Comparison of ENCODE assay signal across 8 cellular contexts in genomic region chr19:49145485-49146407, GRCh38. TPM values are rescaled to one million over a fixed set of nuclear protein-coding genes. Genes with fewer than 3 reads are reported as not detected.
DNase-seq lines count a peak whose midpoint lies in the region; ATAC-seq and TF ChIP-seq lines count a peak whose summit lies in the region.

No MANE protein-coding gene starts in this region.

- H3K4me3 Mint-ChIP-seq in H9, result peak overlapping the region; percentile 65 to 82
- peak overlapping the region; percentile 82 for H3K4me3 Mint-ChIP-seq in neural progenitor cell
- peak overlapping the region; percentile 47 to 77 for H3K4me3 Mint-ChIP-seq in stimulated activated naive CD8-positive, alpha-beta T cell treated with anti-CD3 and anti-CD28 coated beads, Interleukin-15, amount 100 ng/mL, for 72 hours

- WGBS in H9 (ENCODE audit: extremely low coverage, insufficient read length, low lambda C conversion rate), result no CpG with 5 or more reads among the region's 31 CpGs

- H3K4me3 ChIP-seq in PC-9, result no peak overlapping the region
- H3K4me3 ChIP-seq in fibroblast of villous mesenchyme (ENCODE audit: low read depth, low read length), result peak overlapping the region; percentile 55
- peak overlapping the region; percentile 38 for H3K4me3 ChIP-seq in neural progenitor cell

- no peak overlapping the region for H3K4ac ChIP-seq in H9 (ENCODE audit: low read depth, low read length)

- no peak overlapping the region for H2BK120ac ChIP-seq in H9 (ENCODE audit: low read depth, low read length, poor library complexity, severe bottlenecking)

- H3K9me3 ChIP-seq in H9 (ENCODE audit: control insufficient read depth, low read depth, low read length) (no peaks in the 10 kb centered on the region), PC-9 (ENCODE audit: insufficient read depth, low read depth) (no peaks in the 10 kb centered on the region), neural progenitor cell (ENCODE audit: low read depth) (no peaks in the 10 kb centered on the region)

- peak; percentile 81 for TF ChIP-seq CTCF in AG09319 (IDR thresholded peaks at IDR 0.05; ENCODE audit: low read depth, low read length)
- TF ChIP-seq CTCF in H9 (conservative IDR thresholded peaks at IDR 0.05), result peak; percentile 98
- peak; percentile 98 for TF ChIP-seq CTCF in PC-9 (conservative IDR thresholded peaks at IDR 0.05)
- TF ChIP-seq CTCF in fibroblast of villous mesenchyme (IDR thresholded peaks at IDR 0.05; ENCODE audit: insufficient read depth, low read depth, low read length), result peak; percentile 80
- peak; percentile 94 for TF ChIP-seq CTCF in neural progenitor cell (IDR thresholded peaks at IDR 0.05)

- H3K4me1 Mint-ChIP-seq in H9, result peaks cover 26 to 39% of the 10 kb centered on the region in 2 experiments
- peaks cover 38% of the 10 kb centered on the region for H3K4me1 Mint-ChIP-seq in neural progenitor cell
- H3K4me1 Mint-ChIP-seq in stimulated activated naive CD8-positive, alpha-beta T cell treated with anti-CD3 and anti-CD28 coated beads, Interleukin-15, amount 100 ng/mL, for 72 hours, result peaks cover 54% of the 10 kb centered on the region

- H3K36me3 Mint-ChIP-seq in H9 (ENCODE audit: insufficient read depth in 1 of 3, low read depth in 3 of 3) (peaks cover 0 to 4% (median 3%) of the 10 kb centered on the region in 3 experiments; a peak in 3 of 7 replicates), neural progenitor cell (no peaks in the 10 kb centered on the region)

- no peaks in the 10 kb centered on the region; the same call in 1 of the 2 replicates for H3K27me3 Mint-ChIP-seq in H9 (ENCODE audit: low read depth)
- H3K27me3 Mint-ChIP-seq in neural progenitor cell (ENCODE audit: insufficient read depth, low read depth), result peaks cover 3% of the 10 kb centered on the region
- peaks cover 72% of the 10 kb centered on the region for H3K27me3 Mint-ChIP-seq in stimulated activated naive CD8-positive, alpha-beta T cell treated with anti-CD3 and anti-CD28 coated beads, Interleukin-15, amount 100 ng/mL, for 72 hours

- no peak overlapping the region for H3K23ac ChIP-seq in H9 (ENCODE audit: insufficient read length, low read depth, low read length)

- H3K36me3 ChIP-seq in PC-9 (ENCODE audit: low read depth) (no peaks in the 10 kb centered on the region), neural progenitor cell (no peaks in the 10 kb centered on the region)

- H4K8ac ChIP-seq in H9 (replicated peaks; ENCODE audit: insufficient read length, low read depth, low read length), result no peak overlapping the region

- H3K27ac Mint-ChIP-seq in H9 (peak overlapping the region; percentile 89 to 96 (median 96); a peak in 6 of 7 replicates), neural progenitor cell (peak overlapping the region; percentile 95)
- H3K27ac Mint-ChIP-seq in stimulated activated naive CD8-positive, alpha-beta T cell treated with anti-CD3 and anti-CD28 coated beads, Interleukin-15, amount 100 ng/mL, for 72 hours, result no peak overlapping the region

- H2AFZ ChIP-seq in H9 (ENCODE audit: low read length), result no peak overlapping the region
- H2AFZ ChIP-seq in PC-9, result no peak overlapping the region
- H2AFZ ChIP-seq in neural progenitor cell (replicated peaks), result peak overlapping the region; percentile 81

- peaks cover 9% of the 10 kb centered on the region; the same call in 1 of the 2 replicates for H3F3A ChIP-seq in PC-9 (ENCODE audit: insufficient read depth, low read depth)
- H3F3A ChIP-seq in neural progenitor cell (ENCODE audit: low read depth), result peaks cover 47% of the 10 kb centered on the region

- intact Hi-C loops in PC-9 (cut with micrococcal nuclease; ENCODE audit: unreplicated experiment), result no loop called here

- no peaks in the 10 kb centered on the region for H3K9me2 ChIP-seq in PC-9 (ENCODE audit: insufficient read depth)

- no peaks in the 10 kb centered on the region for H3K79me2 ChIP-seq in H9 (ENCODE audit: insufficient read depth, low read length)
- no peaks in the 10 kb centered on the region for H3K79me2 ChIP-seq in PC-9 (ENCODE audit: low read depth)
- H3K79me2 ChIP-seq in neural progenitor cell (ENCODE audit: low read depth), result no peaks in the 10 kb centered on the region

- H3K18ac ChIP-seq in H9 (ENCODE audit: insufficient read length, low read depth, low read length), result no peak overlapping the region

- H3K56ac ChIP-seq in H9 (ENCODE audit: insufficient read length, low read depth, low read length), result no peak overlapping the region

- peaks cover 16% of the 10 kb centered on the region for H3K23me2 ChIP-seq in H9 (ENCODE audit: insufficient read length, low read depth, low read length, poor library complexity, severe bottlenecking)

- no TSS peak for BruUV-seq in PC-9 (replicated peaks; lab: Mats Ljungman, UMichigan)

- H3T11ph ChIP-seq in H9 (ENCODE audit: low read length), result no peak overlapping the region

- no peak overlapping the region for H4K5ac ChIP-seq in H9 (ENCODE audit: insufficient read length, low read depth, low read length)

- H4K91ac ChIP-seq in H9 (ENCODE audit: insufficient read length, low read depth, low read length), result no peak overlapping the region

- H4K20me1 ChIP-seq in H9 (ENCODE audit: control insufficient read depth, insufficient read depth, insufficient read length) (no peaks in the 10 kb centered on the region), PC-9 (ENCODE audit: insufficient read depth) (no peaks in the 10 kb centered on the region), neural progenitor cell (ENCODE audit: low read depth) (peaks cover 6% of the 10 kb centered on the region)

- H3K4me1 ChIP-seq in H9 (ENCODE audit: insufficient read depth, low read length) (no peaks in the 10 kb centered on the region), PC-9 (replicated peaks; ENCODE audit: insufficient read depth) (peaks cover 8% of the 10 kb centered on the region; the same call in 1 of the 2 replicates), neural progenitor cell (peaks cover 16% of the 10 kb centered on the region)

- H2BK5ac ChIP-seq in H9 (ENCODE audit: insufficient read length, low read length), result no peak overlapping the region

- no peak overlapping the region for H3K14ac ChIP-seq in H9 (ENCODE audit: insufficient read depth, low read length)

- CTCF ChIA-PET in PC-9 (lab: Charles Lee), result no interaction called here

- no peaks in the 10 kb centered on the region; a peak in 1 of 5 replicates for H3K9me3 Mint-ChIP-seq in H9
- H3K9me3 Mint-ChIP-seq in neural progenitor cell, result no peaks in the 10 kb centered on the region
- no peaks in the 10 kb centered on the region for H3K9me3 Mint-ChIP-seq in stimulated activated naive CD8-positive, alpha-beta T cell treated with anti-CD3 and anti-CD28 coated beads, Interleukin-15, amount 100 ng/mL, for 72 hours

- H2AK5ac ChIP-seq in H9 (ENCODE audit: insufficient read length, low read length), result no peak overlapping the region

- H3K27me3 ChIP-seq in H9 (ENCODE audit: insufficient read depth, low read length) (no peaks in the 10 kb centered on the region), PC-9 (ENCODE audit: insufficient read depth, low read depth) (no peaks in the 10 kb centered on the region), neural progenitor cell (peaks cover 2% of the 10 kb centered on the region)

- no peak overlapping the region for H2BK12ac ChIP-seq in H9 (ENCODE audit: insufficient read length, low read depth, low read length)

- DNase-seq in AG09319 (ENCODE audit: extremely low read depth, low read depth) (no peak), H9 (peak; percentile 96), PC-9 (peak in 1 of 2 experiments; percentile 49), fibroblast of villous mesenchyme (ENCODE audit: low read depth) (peak; percentile 74), neural progenitor cell (ENCODE audit: low spot score) (peak; percentile 98), NCI-H510A treated with DMSO at 0.1 percent for 48 hours (lab: John Stamatoyannopoulos, UW) (no peak)
- peak; percentile 72 for DNase-seq in activated T-helper 9 cell treated with anti-CD3 and anti-CD28 coated beads, Interleukin-2, amount 50 U/mL, for 16 hours (ENCODE audit: low read depth)
- peak; percentile 81 for DNase-seq in stimulated activated naive CD8-positive, alpha-beta T cell treated with anti-CD3 and anti-CD28 coated beads, Interleukin-15, amount 100 ng/mL, for 72 hours

- no peak overlapping the region for H2BK20ac ChIP-seq in H9 (ENCODE audit: low read depth, low read length, poor library complexity, severe bottlenecking)

- H3K27ac ChIP-seq in H9 (ENCODE audit: insufficient read length, low read depth, low read length) (no peak overlapping the region), PC-9 (no peak overlapping the region), neural progenitor cell (no peak overlapping the region)

- no peak overlapping the region for H2BK15ac ChIP-seq in H9 (ENCODE audit: low read depth, low read length)

- no peaks in the 10 kb centered on the region for H3K79me1 ChIP-seq in H9 (ENCODE audit: insufficient read depth, low read depth, low read length, poor library complexity, severe bottlenecking)

- peak overlapping the region; percentile 34 for H3K4me2 ChIP-seq in H9 (ENCODE audit: insufficient read depth, insufficient read length, low read length)
- H3K4me2 ChIP-seq in PC-9, result peak overlapping the region; percentile 52
- peak overlapping the region; percentile 59 for H3K4me2 ChIP-seq in neural progenitor cell

- no peak overlapping the region for H3K9ac ChIP-seq in H9 (ENCODE audit: extremely low read depth, insufficient read length, low read length)
- no peak overlapping the region for H3K9ac ChIP-seq in neural progenitor cell

- peak; percentile 70 for ATAC-seq in stimulated activated naive CD8-positive, alpha-beta T cell treated with anti-CD3 and anti-CD28 coated beads, Interleukin-15, amount 100 ng/mL, for 72 hours

- POLR2A ChIA-PET in PC-9 (lab: Charles Lee; ENCODE audit: unreplicated experiment), result no interaction called here

RNA-seq across cellular contexts. Expression of gene HRC, which starts 9.4 kb away (rescaled TPM):
- 1.8 and 1.9 TPM in 2 replicates for total RNA-seq in H9 (2021)
- total RNA-seq in PC-9 (2021), result 0.50 TPM in 1 of 2 replicates, not detected in the other
- total RNA-seq in fibroblast of villous mesenchyme, result under 0.01 TPM in 1 of 2 replicates, not detected in the other
- 0.31 TPM in 1 of 2 replicates, not detected in the other for total RNA-seq in neural progenitor cell (ENCODE audit: low replicate concordance)

RNA-seq across cellular contexts. Expression of gene TRPM4, which starts 11.8 kb away (rescaled TPM):
- total RNA-seq in H9 (2021), result 6.9 and 7.2 TPM in 2 replicates
- total RNA-seq in PC-9 (2021), result 43.8 and 62.3 TPM in 2 replicates
- 17.3 and 18.0 TPM in 2 replicates for total RNA-seq in fibroblast of villous mesenchyme
- 3.1 and 11.2 TPM in 2 replicates for total RNA-seq in neural progenitor cell (ENCODE audit: low replicate concordance)

RNA-seq across cellular contexts. Expression of gene PPFIA3, which starts 26.4 kb away (rescaled TPM):
- 18.8 and 19.1 TPM in 2 replicates for total RNA-seq in H9 (2021)
- 8.3 and 10.1 TPM in 2 replicates for total RNA-seq in PC-9 (2021)
- 1.6 and 2.2 TPM in 2 replicates for total RNA-seq in fibroblast of villous mesenchyme
- 1.8 and 12.0 TPM in 2 replicates for total RNA-seq in neural progenitor cell (ENCODE audit: low replicate concordance)

RNA-seq across cellular contexts. Expression of gene C19orf73, which starts 26.8 kb away (rescaled TPM):
- total RNA-seq in H9 (2021) (0.72 and 1.1 TPM in 2 replicates), PC-9 (2021) (1.5 and 3.0 TPM in 2 replicates), fibroblast of villous mesenchyme (0.32 TPM in 1 of 2 replicates, not detected in the other), neural progenitor cell (ENCODE audit: low replicate concordance) (1.7 TPM in 1 of 2 replicates, not detected in the other)

RNA-seq across cellular contexts. Expression of gene LIN7B, which starts 31.6 kb away (rescaled TPM):
- total RNA-seq in H9 (2021), result 3.5 and 4.2 TPM in 2 replicates
- 6.5 and 7.0 TPM in 2 replicates for total RNA-seq in PC-9 (2021)
- 4.8 and 6.5 TPM in 2 replicates for total RNA-seq in fibroblast of villous mesenchyme
- total RNA-seq in neural progenitor cell (ENCODE audit: low replicate concordance), result 9.2 and 9.7 TPM in 2 replicates

Comparison
In these comparisons a context has a peak if more than half of its experiments do, and no peak if none do; other contexts are left out.
1. DNase-seq: peak in H9 (single experiment), activated T-helper 9 cell treated with anti-CD3 and anti-CD28 coated beads, Interleukin-2, amount 50 U/mL, for 16 hours (single experiment), fibroblast of villous mesenchyme (single experiment), neural progenitor cell (single experiment) and stimulated activated naive CD8-positive, alpha-beta T cell treated with anti-CD3 and anti-CD28 coated beads, Interleukin-15, amount 100 ng/mL, for 72 hours (2 of 2); none in AG09319 (single experiment) and NCI-H510A treated with DMSO at 0.1 percent for 48 hours (single experiment).
2. H3K27ac Mint-ChIP-seq: peak in H9 (3 of 3) and neural progenitor cell (single experiment); none in stimulated activated naive CD8-positive, alpha-beta T cell treated with anti-CD3 and anti-CD28 coated beads, Interleukin-15, amount 100 ng/mL, for 72 hours (0 of 2).
3. Peak in every context shown above with its lines, with median percentiles within 50 percentile points of each other: CTCF ChIP-seq, H3K4me2 ChIP-seq and H3K4me3 Mint-ChIP-seq.